ENCODE assay signal across 9 cellular contexts in the genomic region with DNA sequence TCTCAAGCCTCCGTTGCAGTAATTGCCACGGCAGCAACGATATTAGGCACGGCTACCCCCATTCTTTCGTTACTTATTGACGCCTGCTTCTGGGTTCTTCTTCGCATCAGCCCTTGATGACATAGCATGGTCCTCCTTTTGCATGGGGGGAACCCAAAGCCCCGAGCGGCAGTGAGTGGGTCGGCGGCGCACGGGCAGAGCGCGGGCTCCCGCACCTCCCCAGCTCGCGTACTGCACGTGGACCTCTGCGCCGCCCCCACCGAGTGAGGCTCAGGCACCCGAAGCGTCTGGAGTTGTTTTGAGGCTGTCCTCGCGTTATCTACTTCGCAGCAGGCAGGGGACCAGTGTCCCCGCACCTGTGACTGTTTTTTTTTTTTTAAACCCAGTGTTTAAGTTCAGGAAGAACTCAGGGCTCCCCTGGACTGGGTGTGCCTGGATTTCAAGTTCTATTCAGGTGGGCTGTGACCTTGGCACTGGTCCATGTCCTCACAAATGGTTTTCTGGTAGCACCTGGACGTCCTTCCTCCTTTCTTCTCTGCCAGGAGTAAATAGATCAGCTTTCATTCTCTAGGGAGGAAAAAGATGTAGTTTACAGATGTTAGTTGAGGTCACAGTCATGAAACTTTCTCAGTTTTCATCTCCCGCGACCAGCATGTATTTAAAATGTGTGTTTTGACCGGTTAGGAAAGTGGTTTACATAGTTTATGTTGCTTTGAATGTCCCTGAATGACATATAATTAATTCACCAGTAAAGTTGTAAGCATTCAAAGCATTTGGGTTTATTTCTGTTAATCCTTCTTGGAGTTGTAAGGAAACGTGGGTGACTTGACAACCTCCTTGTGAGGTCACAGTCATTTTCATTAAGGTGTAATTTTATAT. TPM values are rescaled to one million over a fixed set of nuclear protein-coding genes. Genes with fewer than 3 reads are reported as not detected.
DNase-seq lines count a peak whose midpoint lies in the region; ATAC-seq and TF ChIP-seq lines count a peak whose summit lies in the region.
"Had no signal": no experiment of that assay in that cellular context is flagged by ENCODE, and none has a peak within 500 bp of the region (broad histone marks: within the 10 kb centered on the region; RNA-seq: fewer than 3 reads in every experiment).

No MANE protein-coding gene starts in this region.

- H3K36me3 Mint-ChIP-seq in activated naive CD8-positive, alpha-beta T cell, result no peaks in the 10 kb centered on the region
- H3K36me3 Mint-ChIP-seq in memory B cell, result no peaks in the 10 kb centered on the region

- no peaks in the 10 kb centered on the region for H3K9me3 ChIP-seq in osteoblast (ENCODE audit: low read depth, low read length)

- no peaks in the 10 kb centered on the region for H3K4me1 ChIP-seq in osteoblast (ENCODE audit: insufficient read depth, low read length)

- ATAC-seq in memory B cell (ENCODE audit: low read depth) (peak; percentile 31), GM18907 (IDR thresholded peaks at IDR 0.05; ENCODE audit: unreplicated experiment) (no peak), GM18502 (IDR thresholded peaks at IDR 0.05; ENCODE audit: poor library complexity, unreplicated experiment) (no peak)

- H3K79me2 ChIP-seq in osteoblast (ENCODE audit: insufficient read depth, low read length), result no peaks in the 10 kb centered on the region

- H3K4me3 ChIP-seq in osteoblast (ENCODE audit: insufficient read depth, low read length), result no peak overlapping the region

- DNase-seq in DMS79 treated with DMSO at 0.1 percent for 48 hours (lab: John Stamatoyannopoulos, UW) (peak; percentile 62), NCI-H146 (lab: John Stamatoyannopoulos, UW) (peak; percentile 98), memory B cell (ENCODE audit: low spot score in 2 of 2) (no peak), osteoblast (ENCODE audit: insufficient read length, low spot score, missing footprints) (no peak), MV-4-11 (lab: John Stamatoyannopoulos, UW) (no peak)

- H3K27ac Mint-ChIP-seq in activated naive CD8-positive, alpha-beta T cell, result no peak overlapping the region
- no peak overlapping the region for H3K27ac Mint-ChIP-seq in memory B cell

- peaks cover 66% of the 10 kb centered on the region for H3K27me3 ChIP-seq in osteoblast (ENCODE audit: insufficient read depth, low read length)

- H3K27me3 Mint-ChIP-seq in activated naive CD8-positive, alpha-beta T cell, result peaks cover 37% of the 10 kb centered on the region
- H3K27me3 Mint-ChIP-seq in memory B cell, result peaks cover 26% of the 10 kb centered on the region

- H3K4me3 Mint-ChIP-seq in activated naive CD8-positive, alpha-beta T cell, result peak overlapping the region; percentile 84
- H3K4me3 Mint-ChIP-seq in memory B cell, result peak overlapping the region; percentile 80

- TF ChIP-seq CTCF in osteoblast (IDR thresholded peaks at IDR 0.05; ENCODE audit: extremely low read depth, low read depth, low read length), result no peak

- H3K36me3 ChIP-seq in osteoblast (ENCODE audit: insufficient read depth, low read length), result no peaks in the 10 kb centered on the region

- no peak overlapping the region for H3K4me2 ChIP-seq in osteoblast (ENCODE audit: insufficient read depth, low read length)

- H2AFZ ChIP-seq in osteoblast (ENCODE audit: low read length), result no peak overlapping the region

- H4K20me1 ChIP-seq in osteoblast (ENCODE audit: insufficient read depth, low read length), result no peaks in the 10 kb centered on the region

- no peak overlapping the region for H3K27ac ChIP-seq in osteoblast (ENCODE audit: low read depth, low read length)

- H3K4me1 Mint-ChIP-seq in activated naive CD8-positive, alpha-beta T cell (ENCODE audit: low read depth), result peaks cover 11% of the 10 kb centered on the region
- peaks cover 11% of the 10 kb centered on the region for H3K4me1 Mint-ChIP-seq in memory B cell

- no peaks in the 10 kb centered on the region for H3K9me3 Mint-ChIP-seq in activated naive CD8-positive, alpha-beta T cell (ENCODE audit: low read depth)
- no peaks in the 10 kb centered on the region for H3K9me3 Mint-ChIP-seq in memory B cell

RNA-seq across cellular contexts. Expression of gene FOXN4, which starts 1.4 kb away (rescaled TPM):
- not detected in 2 replicates for total RNA-seq in osteoblast
- total RNA-seq: fibroblast of villous mesenchyme had no signal

RNA-seq across cellular contexts. Expression of gene MYO1H, which starts 37.2 kb away (rescaled TPM):
- 1.5 TPM in 1 of 2 replicates, not detected in the other for total RNA-seq in osteoblast
- total RNA-seq: fibroblast of villous mesenchyme had no signal

Comparison
In these comparisons a context has a peak if more than half of its experiments do, and no peak if none do; other contexts are left out.
1. DNase-seq: peak in DMS79 treated with DMSO at 0.1 percent for 48 hours (single experiment) and NCI-H146 (single experiment); none in memory B cell (0 of 2), osteoblast (single experiment) and MV-4-11 (single experiment).